1 cellular context compared by ENCODE assay signal in the genomic region with DNA sequence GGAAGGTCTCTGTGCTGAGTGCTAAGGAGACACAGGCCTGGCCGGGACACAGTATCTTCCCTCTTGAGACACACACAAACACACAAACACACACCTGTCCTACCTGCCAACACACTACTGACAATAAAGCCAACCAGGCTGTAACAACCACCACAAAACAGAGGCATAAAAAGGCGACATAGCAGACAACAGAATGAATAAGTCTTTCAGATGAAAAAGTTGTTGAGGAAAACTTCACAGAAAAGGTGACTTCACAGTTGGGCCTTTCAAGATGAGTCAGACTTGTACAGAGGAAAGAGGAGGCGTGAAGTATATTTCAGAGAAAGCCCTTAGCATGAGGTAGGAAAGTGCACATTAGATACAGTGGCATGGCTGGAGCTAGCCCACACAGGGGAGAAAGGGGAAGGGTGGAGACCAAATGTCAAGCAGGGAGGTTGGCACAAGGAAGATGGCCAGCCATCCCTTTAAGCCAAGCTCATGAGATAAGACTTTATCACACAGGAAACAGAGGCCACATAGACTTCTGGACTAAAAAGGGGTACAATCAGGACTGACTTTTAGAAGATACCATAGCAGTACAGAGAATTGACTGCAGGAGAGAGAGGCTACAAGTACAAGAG.
TF ChIP-seq lines count a peak whose summit lies in the region.

No MANE protein-coding gene starts in this region.

TF ChIP-seq in HepG2, 621 proteins besides CTCF, POLR2A, EP300 and RAD21 (continued from another document):
- TF ChIP-seq, protein P1, sequence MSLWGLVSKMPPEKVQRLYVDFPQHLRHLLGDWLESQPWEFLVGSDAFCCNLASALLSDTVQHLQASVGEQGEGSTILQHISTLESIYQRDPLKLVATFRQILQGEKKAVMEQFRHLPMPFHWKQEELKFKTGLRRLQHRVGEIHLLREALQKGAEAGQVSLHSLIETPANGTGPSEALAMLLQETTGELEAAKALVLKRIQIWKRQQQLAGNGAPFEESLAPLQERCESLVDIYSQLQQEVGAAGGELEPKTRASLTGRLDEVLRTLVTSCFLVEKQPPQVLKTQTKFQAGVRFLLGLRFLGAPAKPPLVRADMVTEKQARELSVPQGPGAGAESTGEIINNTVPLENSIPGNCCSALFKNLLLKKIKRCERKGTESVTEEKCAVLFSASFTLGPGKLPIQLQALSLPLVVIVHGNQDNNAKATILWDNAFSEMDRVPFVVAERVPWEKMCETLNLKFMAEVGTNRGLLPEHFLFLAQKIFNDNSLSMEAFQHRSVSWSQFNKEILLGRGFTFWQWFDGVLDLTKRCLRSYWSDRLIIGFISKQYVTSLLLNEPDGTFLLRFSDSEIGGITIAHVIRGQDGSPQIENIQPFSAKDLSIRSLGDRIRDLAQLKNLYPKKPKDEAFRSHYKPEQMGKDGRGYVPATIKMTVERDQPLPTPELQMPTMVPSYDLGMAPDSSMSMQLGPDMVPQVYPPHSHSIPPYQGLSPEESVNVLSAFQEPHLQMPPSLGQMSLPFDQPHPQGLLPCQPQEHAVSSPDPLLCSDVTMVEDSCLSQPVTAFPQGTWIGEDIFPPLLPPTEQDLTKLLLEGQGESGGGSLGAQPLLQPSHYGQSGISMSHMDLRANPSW (CRISPR knock-in tag; IDR thresholded peaks at IDR 0.05; ENCODE audit: borderline replicate concordance) = no peak
- no peak for TF ChIP-seq HDAC1 (CRISPR knock-in tag; IDR thresholded peaks at IDR 0.05)
- no peak for TF ChIP-seq ZNF790 (CRISPR knock-in tag; IDR thresholded peaks at IDR 0.05; ENCODE audit: borderline replicate concordance)
- no peak for TF ChIP-seq DZIP1 (CRISPR knock-in tag; IDR thresholded peaks at IDR 0.05)
- no peak for TF ChIP-seq PCBP2 (optimal IDR thresholded peaks at IDR 0.05; ENCODE audit: low read depth, low read length, poor library complexity, severe bottlenecking)
